ENCODE assay signal across 8 cellular contexts in genomic region chr3:55175423-55175822, GRCh38.
"Had no signal": no experiment of that assay in that cellular context is flagged by ENCODE, and none has a peak within 500 bp of the region (broad histone marks: within the 10 kb centered on the region; RNA-seq: fewer than 3 reads in every experiment).

No MANE protein-coding gene starts in this region.

- H3K27ac Mint-ChIP-seq: H9, HFFc6, IgD-negative memory B cell had no signal

- H3K4me3 Mint-ChIP-seq: H9, HFFc6, IgD-negative memory B cell had no signal

- H2AFZ ChIP-seq: GM23248 had no signal

- H3K4me1 Mint-ChIP-seq: IgD-negative memory B cell had no signal

- FAIRE-seq: H54 had no signal

- H3K9ac ChIP-seq: GM23248 had no signal

- H3K36me3 Mint-ChIP-seq: IgD-negative memory B cell had no signal

- H3K27ac ChIP-seq: GM23248, HL-60 had no signal

- H3K4me3 ChIP-seq: GM23248 had no signal

- DNase-seq: GM23248, GOT3, H9, HFFc6, KG1 had no signal
